Comparison of ENCODE assay signal across 8 cellular contexts in genomic region chr10:13349776-13350274, GRCh38.
A peak's percentile ranks its signal among the peaks of the same experiment; 100 is the strongest.
DNase-seq lines count a peak whose midpoint lies in the region; ATAC-seq and TF ChIP-seq lines count a peak whose summit lies in the region.

No MANE protein-coding gene starts in this region.

- no peaks in the 10 kb centered on the region for H4K20me1 ChIP-seq in SU-DHL-6 (ENCODE audit: low read depth, low read length)

- H3K4me2 ChIP-seq in SU-DHL-6 (ENCODE audit: low read depth, low read length, poor library complexity, severe bottlenecking), result peak overlapping the region; percentile 82

- no peaks in the 10 kb centered on the region for H3K27me3 ChIP-seq in SU-DHL-6 (ENCODE audit: low read length)

- ATAC-seq in stimulated activated memory B cell treated with anti-CD40 and anti-IgM and Interleukin-4, amounts not matched to agents 10 μg/mL and 1 μg/mL and 100 μg/mL, for 72 hours, result no peak
- no peak for ATAC-seq in HG02870 (IDR thresholded peaks at IDR 0.05; ENCODE audit: unreplicated experiment)

- no peaks in the 10 kb centered on the region for H3K9me2 ChIP-seq in SU-DHL-6 (replicated peaks; ENCODE audit: insufficient read depth, low read length)

- DNase-seq in HEK293T (ENCODE audit: extremely low spot score) (peak; percentile 58), choroid plexus epithelial cell (ENCODE audit: low read depth) (peak; percentile 66), left kidney (ENCODE audit: low read depth, low spot score) (peak; percentile 88), COR-L47 (lab: John Stamatoyannopoulos, UW) (no peak), NCI-H2196 (lab: John Stamatoyannopoulos, UW; ENCODE audit: unreplicated experiment) (no peak)

- peak overlapping the region; percentile 88 for H3K4me3 Mint-ChIP-seq in stimulated activated memory B cell treated with anti-CD40 and anti-IgM and Interleukin-4, amounts not matched to agents 10 μg/mL and 1 μg/mL and 100 μg/mL, for 72 hours

- H3K27me3 Mint-ChIP-seq in stimulated activated memory B cell treated with anti-CD40 and anti-IgM and Interleukin-4, amounts not matched to agents 10 μg/mL and 1 μg/mL and 100 μg/mL, for 72 hours, result peaks cover 46% of the 10 kb centered on the region

- H2AFZ ChIP-seq in SU-DHL-6 (ENCODE audit: low read depth, low read length, severe bottlenecking), result no peak overlapping the region

- CTCF ChIA-PET in HEK293T (lab: Yijun Ruan, JAX), result interaction anchor here (1.1 to 1.4 kb wide), 3 partner anchors 23 to 265 kb away, joined by 3 to 4 read pairs (median 4); no protein-coding TSS in a partner anchor

- 0 out of 2 replicates have a peak, but pooled peaks cover 4% of the 10 kb centered on the region for H3F3A ChIP-seq in SU-DHL-6 (ENCODE audit: insufficient read depth)

- no peaks in the 10 kb centered on the region for H3K9me3 Mint-ChIP-seq in stimulated activated memory B cell treated with anti-CD40 and anti-IgM and Interleukin-4, amounts not matched to agents 10 μg/mL and 1 μg/mL and 100 μg/mL, for 72 hours

- H3K4me3 ChIP-seq in SU-DHL-6 (ENCODE audit: insufficient read depth, low read length, poor library complexity, severe bottlenecking) (no peak overlapping the region), choroid plexus epithelial cell (ENCODE audit: low read depth, low read length) (peak overlapping the region; percentile 70)

- no peak for TF ChIP-seq CTCF in SU-DHL-6 (IDR thresholded peaks at IDR 0.05; ENCODE audit: insufficient read depth, low read length, poor library complexity, severe bottlenecking)
- no peak for TF ChIP-seq CTCF in choroid plexus epithelial cell (conservative IDR thresholded peaks at IDR 0.05; ENCODE audit: low read depth, low read length)

- peak overlapping the region; percentile 78 for H3K27ac Mint-ChIP-seq in stimulated activated memory B cell treated with anti-CD40 and anti-IgM and Interleukin-4, amounts not matched to agents 10 μg/mL and 1 μg/mL and 100 μg/mL, for 72 hours

- no peaks in the 10 kb centered on the region for H3K36me3 Mint-ChIP-seq in stimulated activated memory B cell treated with anti-CD40 and anti-IgM and Interleukin-4, amounts not matched to agents 10 μg/mL and 1 μg/mL and 100 μg/mL, for 72 hours

- peaks cover 50% of the 10 kb centered on the region for H3K4me1 Mint-ChIP-seq in stimulated activated memory B cell treated with anti-CD40 and anti-IgM and Interleukin-4, amounts not matched to agents 10 μg/mL and 1 μg/mL and 100 μg/mL, for 72 hours

- POLR2A ChIA-PET in HEK293T (lab: Yijun Ruan, JAX), result interaction anchor here (0.7 to 1.1 kb wide), 2 partner anchors 19 to 39 kb away, joined by 3 to 6 read pairs; no protein-coding TSS in a partner anchor

- H3K9me3 ChIP-seq in SU-DHL-6 (ENCODE audit: insufficient read depth, low read length), result no peaks in the 10 kb centered on the region

- no peak overlapping the region for H3K27ac ChIP-seq in SU-DHL-6 (ENCODE audit: low read depth, low read length)

- no peak overlapping the region for H3K9ac ChIP-seq in SU-DHL-6 (ENCODE audit: low read length)

- H3K79me2 ChIP-seq in SU-DHL-6 (ENCODE audit: insufficient read depth, low read length), result peaks cover 23% of the 10 kb centered on the region

- H3K36me3 ChIP-seq in SU-DHL-6 (ENCODE audit: low read length), result no peaks in the 10 kb centered on the region

TF ChIP-seq in HEK293T, 16 proteins besides CTCF, POLR2A, EP300 and RAD21:
- TF ChIP-seq BHLHE40 (IDR thresholded peaks at IDR 0.05; ENCODE audit: borderline replicate concordance) (no peak), L3MBTL2 (conservative IDR thresholded peaks at IDR 0.05) (peak; percentile 5; the same call in 1 of the 2 replicates), CTBP1 (IDR thresholded peaks at IDR 0.05; ENCODE audit: borderline replicate concordance) (no peak)

Comparison
In these comparisons a context has a peak if more than half of its experiments do, and no peak if none do; other contexts are left out.
1. DNase-seq: peak in HEK293T (single experiment), choroid plexus epithelial cell (single experiment) and left kidney (single experiment); none in COR-L47 (single experiment) and NCI-H2196 (single experiment).